ENCODE assay signal across 1 cellular context in genomic region chr5:149550608-149551226, GRCh38.
TF ChIP-seq lines count a peak whose summit lies in the region.

No MANE protein-coding gene starts in this region.

TF ChIP-seq in GM12878, 131 proteins besides CTCF, POLR2A, EP300 and RAD21 (continued from another document):
- TF ChIP-seq ZSCAN29 (IDR thresholded peaks at IDR 0.05) (no peak), SREBF1 (IDR thresholded peaks at IDR 0.05; ENCODE audit: low read length) (no peak), TCF12 (IDR thresholded peaks at IDR 0.05; ENCODE audit: low read depth, low read length) (0 out of 2 replicates have a peak, but pooled peaks have one; percentile 14), NR2C2 (IDR thresholded peaks at IDR 0.05; ENCODE audit: borderline replicate concordance, control insufficient read depth, insufficient read length, low read depth) (no peak), HCFC1 (IDR thresholded peaks at IDR 0.05; ENCODE audit: low read length) (no peak), MLLT1 (IDR thresholded peaks at IDR 0.05) (peak; percentile 58), PML (IDR thresholded peaks at IDR 0.05; ENCODE audit: low read length) (no peak), ASH2L (IDR thresholded peaks at IDR 0.05; ENCODE audit: borderline replicate concordance, low read depth) (peak; percentile 14; the same call in 1 of the 2 replicates)
- TF ChIP-seq, protein P1, sequence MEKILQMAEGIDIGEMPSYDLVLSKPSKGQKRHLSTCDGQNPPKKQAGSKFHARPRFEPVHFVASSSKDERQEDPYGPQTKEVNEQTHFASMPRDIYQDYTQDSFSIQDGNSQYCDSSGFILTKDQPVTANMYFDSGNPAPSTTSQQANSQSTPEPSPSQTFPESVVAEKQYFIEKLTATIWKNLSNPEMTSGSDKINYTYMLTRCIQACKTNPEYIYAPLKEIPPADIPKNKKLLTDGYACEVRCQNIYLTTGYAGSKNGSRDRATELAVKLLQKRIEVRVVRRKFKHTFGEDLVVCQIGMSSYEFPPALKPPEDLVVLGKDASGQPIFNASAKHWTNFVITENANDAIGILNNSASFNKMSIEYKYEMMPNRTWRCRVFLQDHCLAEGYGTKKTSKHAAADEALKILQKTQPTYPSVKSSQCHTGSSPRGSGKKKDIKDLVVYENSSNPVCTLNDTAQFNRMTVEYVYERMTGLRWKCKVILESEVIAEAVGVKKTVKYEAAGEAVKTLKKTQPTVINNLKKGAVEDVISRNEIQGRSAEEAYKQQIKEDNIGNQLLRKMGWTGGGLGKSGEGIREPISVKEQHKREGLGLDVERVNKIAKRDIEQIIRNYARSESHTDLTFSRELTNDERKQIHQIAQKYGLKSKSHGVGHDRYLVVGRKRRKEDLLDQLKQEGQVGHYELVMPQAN (conservative IDR thresholded peaks at IDR 0.05) = 0 out of 2 replicates have a peak, but pooled peaks have one; percentile 20
- TF ChIP-seq, protein P2, sequence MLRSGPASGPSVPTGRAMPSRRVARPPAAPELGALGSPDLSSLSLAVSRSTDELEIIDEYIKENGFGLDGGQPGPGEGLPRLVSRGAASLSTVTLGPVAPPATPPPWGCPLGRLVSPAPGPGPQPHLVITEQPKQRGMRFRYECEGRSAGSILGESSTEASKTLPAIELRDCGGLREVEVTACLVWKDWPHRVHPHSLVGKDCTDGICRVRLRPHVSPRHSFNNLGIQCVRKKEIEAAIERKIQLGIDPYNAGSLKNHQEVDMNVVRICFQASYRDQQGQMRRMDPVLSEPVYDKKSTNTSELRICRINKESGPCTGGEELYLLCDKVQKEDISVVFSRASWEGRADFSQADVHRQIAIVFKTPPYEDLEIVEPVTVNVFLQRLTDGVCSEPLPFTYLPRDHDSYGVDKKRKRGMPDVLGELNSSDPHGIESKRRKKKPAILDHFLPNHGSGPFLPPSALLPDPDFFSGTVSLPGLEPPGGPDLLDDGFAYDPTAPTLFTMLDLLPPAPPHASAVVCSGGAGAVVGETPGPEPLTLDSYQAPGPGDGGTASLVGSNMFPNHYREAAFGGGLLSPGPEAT (IDR thresholded peaks at IDR 0.05; ENCODE audit: low read depth) = no peak; the same call in 1 of the 2 replicates
TF ChIP-seq in GM12878: peak in this region for 8.
